ENCODE assay signal across 15 cellular contexts in the genomic region with DNA sequence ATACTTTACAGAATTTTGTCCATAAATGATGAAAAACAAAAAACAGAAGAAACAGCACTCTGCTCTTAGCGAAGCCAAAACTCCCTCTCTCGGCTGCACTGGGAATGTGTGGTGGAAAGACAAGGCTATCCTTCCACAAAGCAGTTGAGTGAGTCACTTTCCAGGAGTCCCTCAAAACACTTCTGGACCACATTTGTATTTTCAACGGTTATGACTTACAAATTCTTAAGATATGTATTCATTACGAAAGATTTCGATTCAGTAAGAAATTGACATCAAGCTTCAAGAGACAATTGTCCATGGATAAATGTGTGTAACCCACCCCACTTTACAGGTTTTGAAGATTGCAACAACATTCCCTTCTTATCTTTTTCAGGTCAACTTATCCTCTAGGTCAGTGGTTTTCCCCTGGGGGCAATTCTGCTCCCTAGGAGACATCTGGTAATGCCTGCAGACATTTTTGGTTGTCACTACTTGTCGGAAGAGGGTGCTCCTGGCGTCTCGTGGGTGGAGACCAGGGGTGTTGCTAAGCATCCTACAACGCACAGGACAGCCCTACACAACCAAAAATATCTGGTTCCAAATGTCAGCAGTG.
DNase-seq lines count a peak whose midpoint lies in the region; FAIRE-seq and TF ChIP-seq lines count a peak whose summit lies in the region.
"Had no signal": no experiment of that assay in that cellular context is flagged by ENCODE, and none has a peak within 500 bp of the region (broad histone marks: within the 10 kb centered on the region; RNA-seq: fewer than 3 reads in every experiment).

No MANE protein-coding gene starts in this region.

- DNase-seq in AG20443 (ENCODE audit: low spot score) (peak; percentile 85), HTR-8/SVneo (ENCODE audit: insufficient read length, low spot score) (peak; percentile 81), coronary artery (ENCODE audit: low spot score) (no peak), myocyte (ENCODE audit: low read depth) (peak; percentile 79), SKM-1 (lab: John Stamatoyannopoulos, UW; ENCODE audit: unreplicated experiment) (no peak), uterus (no peak), dermis blood vessel endothelial cell (no peak), Kasumi-1 (lab: John Stamatoyannopoulos, UW) (no peak)
- DNase-seq: activated CD4-positive, alpha-beta T cell treated with anti-CD3 and anti-CD28 coated beads for 48 hours; activated gamma-delta T cell; mucosa of descending colon; NCI-H1417; NCI-H526 had no signal

- no peaks in the 10 kb centered on the region for H3K4me1 ChIP-seq in uterus

- FAIRE-seq in HTR-8/SVneo (lab: Jason Lieb, UNC) = peak; percentile 49
- FAIRE-seq: D721Med had no signal

- H3K9me3 ChIP-seq in uterus = no peaks in the 10 kb centered on the region
- H3K9me3 ChIP-seq: mucosa of descending colon had no signal

- TF ChIP-seq POLR2A in uterus (IDR thresholded peaks at IDR 0.05) = no peak

- no peaks in the 10 kb centered on the region for H3K27me3 ChIP-seq in uterus

- H3K4me3 ChIP-seq in coronary artery (peak overlapping the region; percentile 11), uterus (no peak overlapping the region)
- H3K4me3 ChIP-seq: mucosa of descending colon had no signal

- TF ChIP-seq CTCF in coronary artery (IDR thresholded peaks at IDR 0.05) (no peak), uterus (IDR thresholded peaks at IDR 0.05) (peak in 2 of 4 experiments; percentile 3 to 6)

- intact Hi-C loops in uterus (cut with DNase I; ENCODE audit: low total_unique reads) = no loop called here

- H3K36me3 ChIP-seq in uterus = no peaks in the 10 kb centered on the region

- H3K27ac ChIP-seq in coronary artery = peak overlapping the region; percentile 30 to 67
- no peak overlapping the region for H3K27ac ChIP-seq in uterus
- H3K27ac ChIP-seq: HL-60 had no signal

Comparison
In these comparisons a context has a peak if more than half of its experiments do, and no peak if none do; other contexts are left out.
1. DNase-seq: peak in AG20443 (single experiment), HTR-8/SVneo (single experiment) and myocyte (single experiment); none in coronary artery (single experiment), SKM-1 (single experiment), uterus (0 of 2), dermis blood vessel endothelial cell (single experiment) and Kasumi-1 (0 of 2).
2. H3K27ac ChIP-seq: peak in coronary artery (2 of 2); none in uterus (0 of 2).